ENCODE assay signal across 3 cellular contexts in the genomic region with DNA sequence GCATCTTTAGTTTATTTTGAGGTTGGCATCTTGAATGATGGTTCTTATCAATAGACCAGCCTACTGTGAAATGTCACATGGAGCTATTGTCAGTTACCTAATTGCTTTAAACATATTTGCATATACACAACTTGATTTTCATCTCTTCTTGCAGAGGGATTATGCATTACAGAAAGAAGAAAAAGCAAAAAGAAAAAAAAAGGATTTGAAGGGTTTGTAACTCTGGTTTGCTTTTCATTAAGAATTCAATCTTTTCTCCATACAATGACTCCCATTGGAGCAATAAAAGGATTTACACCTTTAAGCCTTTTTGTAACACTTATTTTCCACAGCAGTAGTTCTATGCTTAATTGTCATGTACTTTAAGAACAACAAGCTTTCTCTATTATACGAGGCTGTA.
"Had no signal": no experiment of that assay in that cellular context is flagged by ENCODE, and none has a peak within 500 bp of the region (broad histone marks: within the 10 kb centered on the region; RNA-seq: fewer than 3 reads in every experiment).

No MANE protein-coding gene starts in this region.

- DNase-seq: GDM1, GF-D8 had no signal

- H3K4me3 ChIP-seq: GM12878 had no signal
